Comparison of ENCODE assay signal across 12 cellular contexts in the genomic region with DNA sequence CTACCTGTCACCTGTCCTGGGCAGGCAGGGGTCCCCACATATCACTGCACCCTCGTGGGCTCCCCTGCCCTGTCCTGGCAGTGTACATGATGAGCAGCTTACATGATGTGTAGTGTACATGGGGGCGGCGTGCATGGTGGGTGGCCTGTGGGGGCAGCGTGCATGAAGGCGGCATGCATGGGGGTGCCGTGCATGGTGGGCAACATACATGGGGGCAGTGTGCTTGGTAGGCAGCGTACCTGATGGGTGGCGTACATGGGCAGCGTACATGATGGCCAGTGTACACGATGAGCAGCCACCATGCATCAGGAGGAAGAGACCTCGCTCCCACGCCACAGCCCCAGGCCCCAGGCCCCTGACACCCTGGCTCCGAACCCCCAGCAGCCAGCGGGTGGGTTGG.
"Had no signal": no experiment of that assay in that cellular context is flagged by ENCODE, and none has a peak within 500 bp of the region (broad histone marks: within the 10 kb centered on the region; RNA-seq: fewer than 3 reads in every experiment).

No MANE protein-coding gene starts in this region.

- ATAC-seq: lower lobe of right lung; naive thymus-derived CD4-positive, alpha-beta T cell had no signal

- H3K27me3 ChIP-seq: adrenal gland, body of pancreas, neutrophil, tibial nerve had no signal

- H3K36me3 ChIP-seq: adrenal gland, lower lobe of right lung, neutrophil, tibial nerve had no signal

- H3K27ac ChIP-seq: body of pancreas, lower lobe of right lung, neutrophil had no signal

- H3K9me3 ChIP-seq: adrenal gland, body of pancreas, lower lobe of right lung, neutrophil, tibial nerve had no signal

- H3K4me3 ChIP-seq: adrenal gland, body of pancreas, lower lobe of right lung, tibial nerve had no signal

- DNase-seq: activated CD4-positive, alpha-beta T cell treated with anti-CD3 and anti-CD28 coated beads, Interleukin-2, amount 50 U/mL, for 1 hour; activated naive CD4-positive, alpha-beta T cell treated with anti-CD3 and anti-CD28 coated beads, Interleukin-2, amount 50 U/mL, for 16 hours; activated T-cell treated with anti-CD3 and anti-CD28 coated beads, Interleukin-2, amount 50 U/mL, for 1 hour; adrenal gland; body of pancreas; erythroblast; immature natural killer cell; lower lobe of right lung; naive thymus-derived CD4-positive, alpha-beta T cell; stimulated activated CD4-positive, alpha-beta T cell treated with anti-CD3 and anti-CD28 coated beads, Interleukin-4, amount 100 ng/mL, for 24 hours had no signal
